In genomic region chr2:74026674-74027294, GRCh38 we compare ENCODE assay signal across 1 cellular context.
TF ChIP-seq lines count a peak whose summit lies in the region.

No MANE protein-coding gene starts in this region.

TF ChIP-seq in HepG2, 621 proteins besides CTCF, POLR2A, EP300 and RAD21:
- TF ChIP-seq, protein P1, sequence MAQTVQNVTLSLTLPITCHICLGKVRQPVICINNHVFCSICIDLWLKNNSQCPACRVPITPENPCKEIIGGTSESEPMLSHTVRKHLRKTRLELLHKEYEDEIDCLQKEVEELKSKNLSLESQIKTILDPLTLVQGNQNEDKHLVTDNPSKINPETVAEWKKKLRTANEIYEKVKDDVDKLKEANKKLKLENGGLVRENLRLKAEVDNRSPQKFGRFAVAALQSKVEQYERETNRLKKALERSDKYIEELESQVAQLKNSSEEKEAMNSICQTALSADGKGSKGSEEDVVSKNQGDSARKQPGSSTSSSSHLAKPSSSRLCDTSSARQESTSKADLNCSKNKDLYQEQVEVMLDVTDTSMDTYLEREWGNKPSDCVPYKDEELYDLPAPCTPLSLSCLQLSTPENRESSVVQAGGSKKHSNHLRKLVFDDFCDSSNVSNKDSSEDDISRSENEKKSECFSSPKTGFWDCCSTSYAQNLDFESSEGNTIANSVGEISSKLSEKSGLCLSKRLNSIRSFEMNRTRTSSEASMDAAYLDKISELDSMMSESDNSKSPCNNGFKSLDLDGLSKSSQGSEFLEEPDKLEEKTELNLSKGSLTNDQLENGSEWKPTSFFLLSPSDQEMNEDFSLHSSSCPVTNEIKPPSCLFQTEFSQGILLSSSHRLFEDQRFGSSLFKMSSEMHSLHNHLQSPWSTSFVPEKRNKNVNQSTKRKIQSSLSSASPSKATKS (CRISPR knock-in tag; IDR thresholded peaks at IDR 0.05): no peak
- TF ChIP-seq CSRNP2 (CRISPR knock-in tag; conservative IDR thresholded peaks at IDR 0.05; ENCODE audit: low read depth) (no peak), MLXIP (CRISPR knock-in tag; IDR thresholded peaks at IDR 0.05; ENCODE audit: borderline replicate concordance) (no peak), GATA4 (IDR thresholded peaks at IDR 0.05; ENCODE audit: borderline replicate concordance, low read depth) (no peak), CAMTA2 (CRISPR knock-in tag; IDR thresholded peaks at IDR 0.05; ENCODE audit: borderline replicate concordance) (no peak), CREB1 (IDR thresholded peaks at IDR 0.05) (no peak), CREB1 (CRISPR knock-in tag; IDR thresholded peaks at IDR 0.05) (no peak), RBM39 (IDR thresholded peaks at IDR 0.05; ENCODE audit: low read depth, low read length, poor library complexity, severe bottlenecking) (no peak), NFIB (CRISPR knock-in tag; IDR thresholded peaks at IDR 0.05; ENCODE audit: borderline replicate concordance) (no peak), PAWR (CRISPR knock-in tag; IDR thresholded peaks at IDR 0.05; ENCODE audit: borderline replicate concordance) (no peak), ZFP36L1 (CRISPR knock-in tag; IDR thresholded peaks at IDR 0.05) (no peak), ZNF550 (CRISPR knock-in tag; IDR thresholded peaks at IDR 0.05; ENCODE audit: borderline replicate concordance) (no peak)
- TF ChIP-seq, protein P2, sequence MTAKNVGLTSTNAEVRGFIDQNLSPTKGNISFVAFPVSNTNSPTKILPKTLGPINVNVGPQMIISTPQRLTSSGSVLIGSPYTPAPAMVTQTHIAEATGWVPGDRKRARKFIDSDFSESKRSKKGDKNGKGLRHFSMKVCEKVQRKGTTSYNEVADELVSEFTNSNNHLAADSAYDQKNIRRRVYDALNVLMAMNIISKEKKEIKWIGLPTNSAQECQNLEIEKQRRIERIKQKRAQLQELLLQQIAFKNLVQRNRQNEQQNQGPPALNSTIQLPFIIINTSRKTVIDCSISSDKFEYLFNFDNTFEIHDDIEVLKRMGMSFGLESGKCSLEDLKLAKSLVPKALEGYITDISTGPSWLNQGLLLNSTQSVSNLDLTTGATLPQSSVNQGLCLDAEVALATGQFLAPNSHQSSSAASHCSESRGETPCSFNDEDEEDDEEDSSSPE (CRISPR knock-in tag; IDR thresholded peaks at IDR 0.05): no peak
- TF ChIP-seq, protein P3, sequence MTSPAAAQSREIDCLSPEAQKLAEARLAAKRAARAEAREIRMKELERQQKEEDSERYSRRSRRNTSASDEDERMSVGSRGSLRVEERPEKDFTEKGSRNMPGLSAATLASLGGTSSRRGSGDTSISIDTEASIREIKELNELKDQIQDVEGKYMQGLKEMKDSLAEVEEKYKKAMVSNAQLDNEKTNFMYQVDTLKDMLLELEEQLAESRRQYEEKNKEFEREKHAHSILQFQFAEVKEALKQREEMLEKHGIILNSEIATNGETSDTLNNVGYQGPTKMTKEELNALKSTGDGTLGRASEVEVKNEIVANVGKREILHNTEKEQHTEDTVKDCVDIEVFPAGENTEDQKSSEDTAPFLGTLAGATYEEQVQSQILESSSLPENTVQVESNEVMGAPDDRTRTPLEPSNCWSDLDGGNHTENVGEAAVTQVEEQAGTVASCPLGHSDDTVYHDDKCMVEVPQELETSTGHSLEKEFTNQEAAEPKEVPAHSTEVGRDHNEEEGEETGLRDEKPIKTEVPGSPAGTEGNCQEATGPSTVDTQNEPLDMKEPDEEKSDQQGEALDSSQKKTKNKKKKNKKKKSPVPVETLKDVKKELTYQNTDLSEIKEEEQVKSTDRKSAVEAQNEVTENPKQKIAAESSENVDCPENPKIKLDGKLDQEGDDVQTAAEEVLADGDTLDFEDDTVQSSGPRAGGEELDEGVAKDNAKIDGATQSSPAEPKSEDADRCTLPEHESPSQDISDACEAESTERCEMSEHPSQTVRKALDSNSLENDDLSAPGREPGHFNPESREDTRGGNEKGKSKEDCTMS (CRISPR knock-in tag; conservative IDR thresholded peaks at IDR 0.05): no peak
TF ChIP-seq in HepG2: peak in this region for 0.
